Comparison of ENCODE assay signal across 8 cellular contexts in the genomic region with DNA sequence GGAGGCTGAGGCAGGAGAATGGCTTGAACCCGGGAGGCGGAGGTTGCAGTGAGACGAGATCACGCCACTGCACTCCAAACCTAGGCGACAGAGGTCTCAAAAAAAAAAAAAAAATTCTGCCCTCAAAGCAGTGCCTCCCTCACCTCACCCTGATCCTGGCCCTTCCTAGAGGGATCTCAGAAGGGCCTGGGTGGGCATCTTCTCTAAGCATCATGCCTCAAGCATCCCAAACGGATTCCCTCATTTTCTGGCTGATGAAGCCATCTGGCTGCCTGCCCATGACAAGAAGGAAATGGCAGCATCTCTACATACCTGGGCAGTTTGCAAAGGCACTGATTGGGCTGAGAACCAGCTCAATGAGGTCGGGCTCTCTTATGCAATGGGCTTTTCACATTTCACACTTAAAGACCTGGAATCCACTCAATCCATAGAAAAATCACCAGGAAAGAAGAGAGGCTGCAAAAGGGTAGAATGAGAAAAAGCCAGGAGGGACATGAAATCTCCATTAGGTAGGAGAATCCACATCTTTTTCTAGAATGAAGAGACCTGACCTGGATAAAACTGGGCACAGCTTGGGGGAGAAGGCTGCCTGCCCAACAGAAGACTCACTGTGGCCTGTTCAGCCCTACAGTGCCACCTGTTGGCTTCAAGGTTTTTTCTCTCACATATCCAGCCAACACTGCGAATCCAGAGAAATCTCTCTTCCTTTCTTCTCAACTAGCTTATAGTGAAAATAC. TPM values are rescaled to one million over a fixed set of nuclear protein-coding genes. Genes with fewer than 3 reads are reported as not detected.
DNase-seq lines count a peak whose midpoint lies in the region; ATAC-seq and TF ChIP-seq lines count a peak whose summit lies in the region.

No MANE protein-coding gene starts in this region.

- no peak overlapping the region for H3K27ac ChIP-seq in uterus

- no peak overlapping the region for H3K4me3 ChIP-seq in uterus

- H3K27me3 ChIP-seq in uterus: no peaks in the 10 kb centered on the region

- no peaks in the 10 kb centered on the region for H3K9me3 ChIP-seq in uterus

- TF ChIP-seq POLR2A in uterus (IDR thresholded peaks at IDR 0.05): no peak

- peak; percentile 57 for DNase-seq in activated CD8-positive, alpha-beta memory T cell treated with anti-CD3 and anti-CD28 coated beads, Interleukin-2, amount 10 ng/mL, durations not matched to agents 7 days and 5 days
- DNase-seq in activated CD8-positive, alpha-beta memory T cell treated with anti-CD3 and anti-CD28 coated beads, Interleukin-2, amount 50 U/mL, for 4 hours: no peak
- DNase-seq in Kasumi-1 (lab: John Stamatoyannopoulos, UW): peak; percentile 69 to 79
- DNase-seq in activated CD4-positive, alpha-beta T cell treated with anti-CD3 and anti-CD28 coated beads, Interleukin-2, amount 50 U/mL, for 48 hours: peak; percentile 36 to 43
- DNase-seq in head of caudate nucleus: peak in 37 of 42 donors; percentile 13 to 75 (median 47)
- peak; percentile 21 for DNase-seq in stimulated activated CD4-positive, alpha-beta T cell treated with anti-CD3 and anti-CD28 coated beads, Interleukin-4, amount 100 ng/mL, for 24 hours
- no peak for DNase-seq in uterus
- DNase-seq in activated CD8-positive, alpha-beta memory T cell treated with anti-CD3 and anti-CD28 coated beads, Interleukin-2, amount 50 U/mL, for 48 hours: no peak

- H3K4me1 ChIP-seq in uterus: no peaks in the 10 kb centered on the region

- H3K9me3 Mint-ChIP-seq in activated CD8-positive, alpha-beta memory T cell treated with anti-CD3 and anti-CD28 coated beads, Interleukin-2, amount 10 ng/mL, durations not matched to agents 7 days and 5 days (ENCODE audit: low read depth): no peaks in the 10 kb centered on the region

- TF ChIP-seq CTCF in uterus (IDR thresholded peaks at IDR 0.05): peak in 2 of 4 experiments; percentile 22 to 27

- H3K36me3 ChIP-seq in uterus: no peaks in the 10 kb centered on the region

- H3K27ac Mint-ChIP-seq in activated CD8-positive, alpha-beta memory T cell treated with anti-CD3 and anti-CD28 coated beads, Interleukin-2, amount 10 ng/mL, durations not matched to agents 7 days and 5 days: no peak overlapping the region

- ATAC-seq in activated CD8-positive, alpha-beta memory T cell treated with anti-CD3 and anti-CD28 coated beads, Interleukin-2, amount 10 ng/mL, durations not matched to agents 7 days and 5 days: peak; percentile 40

- peaks cover 16% of the 10 kb centered on the region for H3K36me3 Mint-ChIP-seq in activated CD8-positive, alpha-beta memory T cell treated with anti-CD3 and anti-CD28 coated beads, Interleukin-2, amount 10 ng/mL, durations not matched to agents 7 days and 5 days

- peaks cover 39% of the 10 kb centered on the region for H3K4me1 Mint-ChIP-seq in activated CD8-positive, alpha-beta memory T cell treated with anti-CD3 and anti-CD28 coated beads, Interleukin-2, amount 10 ng/mL, durations not matched to agents 7 days and 5 days

- CTCF ChIA-PET in activated CD8-positive, alpha-beta memory T cell treated with anti-CD3 and anti-CD28 coated beads, Interleukin-2, amount 10 ng/mL, durations not matched to agents 7 days and 5 days (lab: Charles Lee): interaction anchor here (0.8 to 7.8 kb wide), 26 partner anchors 9 to 612 kb away, joined by 3 to 246 read pairs (median 3); no protein-coding TSS in a partner anchor

- no peak overlapping the region for H3K4me3 Mint-ChIP-seq in activated CD8-positive, alpha-beta memory T cell treated with anti-CD3 and anti-CD28 coated beads, Interleukin-2, amount 10 ng/mL, durations not matched to agents 7 days and 5 days

- intact Hi-C loops in head of caudate nucleus (cut with DNase I) (no loop called here), uterus (cut with DNase I; ENCODE audit: low total_unique reads) (no loop called here)

- peaks cover 8% of the 10 kb centered on the region for H3K27me3 Mint-ChIP-seq in activated CD8-positive, alpha-beta memory T cell treated with anti-CD3 and anti-CD28 coated beads, Interleukin-2, amount 10 ng/mL, durations not matched to agents 7 days and 5 days

RNA-seq across cellular contexts. Expression of gene PDLIM1, which starts 48.1 kb away (rescaled TPM):
- 10 to 100 TPM in 1 of 2 experiments, 1 to 10 TPM in 1; 4.8 to 22.7 TPM for total RNA-seq in activated CD8-positive, alpha-beta memory T cell treated with anti-CD3 and anti-CD28 coated beads, Interleukin-2, amount 10 ng/mL, durations not matched to agents 7 days and 5 days
- total RNA-seq in uterus: 100 to 1,000 TPM in 2 of 4 donors, 10 to 100 TPM in 2; 14.0 to 192 (median 86.7) TPM

RNA-seq across cellular contexts. Expression of gene ACSM6, which starts 48.7 kb away (rescaled TPM):
- not detected for total RNA-seq in activated CD8-positive, alpha-beta memory T cell treated with anti-CD3 and anti-CD28 coated beads, Interleukin-2, amount 10 ng/mL, durations not matched to agents 7 days and 5 days
- not detected for total RNA-seq in uterus

Comparison
In these comparisons a context has a peak if more than half of its experiments do, and no peak if none do; other contexts are left out.
1. DNase-seq: peak in activated CD8-positive, alpha-beta memory T cell treated with anti-CD3 and anti-CD28 coated beads, Interleukin-2, amount 10 ng/mL, durations not matched to agents 7 days and 5 days (single experiment), Kasumi-1 (2 of 2), activated CD4-positive, alpha-beta T cell treated with anti-CD3 and anti-CD28 coated beads, Interleukin-2, amount 50 U/mL, for 48 hours (2 of 2), head of caudate nucleus (37 of 42) and stimulated activated CD4-positive, alpha-beta T cell treated with anti-CD3 and anti-CD28 coated beads, Interleukin-4, amount 100 ng/mL, for 24 hours (single experiment); none in activated CD8-positive, alpha-beta memory T cell treated with anti-CD3 and anti-CD28 coated beads, Interleukin-2, amount 50 U/mL, for 4 hours (single experiment), uterus (0 of 2) and activated CD8-positive, alpha-beta memory T cell treated with anti-CD3 and anti-CD28 coated beads, Interleukin-2, amount 50 U/mL, for 48 hours (single experiment).